ENCODE assay signal across 12 cellular contexts in the genomic region with DNA sequence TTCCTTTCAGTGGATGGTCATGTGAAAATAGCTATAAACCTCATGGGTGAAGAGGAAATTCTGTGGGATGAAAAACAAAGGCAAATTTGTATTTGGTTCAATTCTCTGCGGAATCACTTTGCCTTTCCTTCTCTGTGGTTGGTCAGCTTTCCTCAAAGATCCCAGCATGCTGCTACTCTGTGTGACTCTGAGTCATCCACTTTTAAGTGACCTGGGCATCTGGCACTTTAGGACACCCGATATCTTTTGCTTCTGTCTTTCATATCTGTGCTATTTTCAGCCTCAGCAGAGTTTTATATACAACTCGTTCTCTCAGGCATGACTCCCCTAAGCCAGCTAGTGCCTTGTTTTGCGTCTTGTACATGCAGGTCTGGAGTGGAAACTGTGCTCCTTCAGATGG.
DNase-seq lines count a peak whose midpoint lies in the region; ATAC-seq and TF ChIP-seq lines count a peak whose summit lies in the region.
"Had no signal": no experiment of that assay in that cellular context is flagged by ENCODE, and none has a peak within 500 bp of the region (broad histone marks: within the 10 kb centered on the region; RNA-seq: fewer than 3 reads in every experiment).

No MANE protein-coding gene starts in this region.

- peak; percentile 98 for ATAC-seq in Right ventricle myocardium superior (ENCODE audit: poor library complexity)
- ATAC-seq: esophagus mucosa, left lung had no signal

- H3K79me2 ChIP-seq in smooth muscle cell (ENCODE audit: low read depth) = no peaks in the 10 kb centered on the region

- H3K4me3 Mint-ChIP-seq in Caco-2 (ENCODE audit: unreplicated experiment) = no peak overlapping the region

- H3K9ac ChIP-seq in smooth muscle cell (ENCODE audit: low read depth) = no peak overlapping the region

- H3K27ac ChIP-seq in HEK293 (ENCODE audit: extremely low read depth, low read depth, low read length) (no peak overlapping the region), SJCRH30 (peak overlapping the region; percentile 76), smooth muscle cell (ENCODE audit: low read depth) (peak overlapping the region; percentile 16)
- H3K27ac ChIP-seq: ascending aorta, left lung, ovary had no signal

- H3K36me3 ChIP-seq in HEK293 (ENCODE audit: control insufficient read depth in 2 of 2, insufficient read depth in 1 of 2, low read length in 2 of 2) = no peaks in the 10 kb centered on the region
- no peaks in the 10 kb centered on the region for H3K36me3 ChIP-seq in SJCRH30
- H3K36me3 ChIP-seq in smooth muscle cell (ENCODE audit: low read depth) = no peaks in the 10 kb centered on the region
- no peaks in the 10 kb centered on the region for H3K36me3 ChIP-seq in Caco-2 (ENCODE audit: control insufficient read depth, insufficient read depth, low read length)
- H3K36me3 ChIP-seq in HAP-1 (replicated peaks) = no peaks in the 10 kb centered on the region
- H3K36me3 ChIP-seq: ascending aorta, left lung, ovary had no signal

- BruUV-seq in Caco-2 (replicated peaks; lab: Mats Ljungman, UMichigan) = no TSS peak

- no peaks in the 10 kb centered on the region for H4K20me1 ChIP-seq in smooth muscle cell (ENCODE audit: low read depth)

- in situ Hi-C loops in HAP-1 (cut with MboI; ENCODE audit: low sequenced_read_pairs) = no loop called here

- H3F3A ChIP-seq in smooth muscle cell (ENCODE audit: low read depth) = no peaks in the 10 kb centered on the region

- H3K27me3 ChIP-seq in SJCRH30 (no peaks in the 10 kb centered on the region), smooth muscle cell (ENCODE audit: low read depth) (no peaks in the 10 kb centered on the region), Caco-2 (replicated peaks; ENCODE audit: control insufficient read depth, insufficient read depth, low read length) (no peaks in the 10 kb centered on the region; the same call in 1 of the 2 replicates), HAP-1 (ENCODE audit: low read depth) (no peaks in the 10 kb centered on the region)
- H3K27me3 ChIP-seq: ascending aorta, left lung, ovary had no signal

- H3K9me3 ChIP-seq in HEK293 (ENCODE audit: control insufficient read depth, insufficient read depth, low read depth, low read length) = no peaks in the 10 kb centered on the region
- no peaks in the 10 kb centered on the region for H3K9me3 ChIP-seq in SJCRH30 (replicated peaks)
- H3K9me3 ChIP-seq in smooth muscle cell (replicated peaks; ENCODE audit: low read depth) = no peaks in the 10 kb centered on the region
- no peaks in the 10 kb centered on the region; the same call in 1 of the 2 replicates for H3K9me3 ChIP-seq in Caco-2
- H3K9me3 ChIP-seq in HAP-1 = no peaks in the 10 kb centered on the region
- H3K9me3 ChIP-seq: ascending aorta, left lung, ovary had no signal

- no peaks in the 10 kb centered on the region for H3K36me3 Mint-ChIP-seq in Caco-2 (ENCODE audit: insufficient read depth, unreplicated experiment)

- H3K4me1 Mint-ChIP-seq in Caco-2 (ENCODE audit: low read depth, unreplicated experiment) = no peaks in the 10 kb centered on the region

- H3K9me3 Mint-ChIP-seq in Caco-2 (ENCODE audit: unreplicated experiment) = peaks cover 4% of the 10 kb centered on the region

- POLR2A ChIA-PET in HEK293 (lab: Yijun Ruan, JAX) (no interaction called here), Caco-2 (lab: Charles Lee) (no interaction called here)

- no peaks in the 10 kb centered on the region for H3K27me3 Mint-ChIP-seq in Caco-2 (ENCODE audit: insufficient read depth, unreplicated experiment)

- WGBS in smooth muscle cell (ENCODE audit: low lambda C conversion rate) = 21% methylated on average over 4 of the region's 4 CpGs

- no peak overlapping the region for H2AFZ ChIP-seq in smooth muscle cell (ENCODE audit: low read depth)

- CTCF ChIA-PET in HEK293 (lab: Yijun Ruan, JAX) = interaction anchor here (0.7 to 1.3 kb wide), 2 partner anchors 13 to 28 kb away, joined by 3 read pairs; no protein-coding TSS in a partner anchor
- CTCF ChIA-PET in Caco-2 (lab: Charles Lee) = no interaction called here

- H3K4me1 ChIP-seq in HEK293 (ENCODE audit: control insufficient read depth, insufficient read depth, low read length) = peaks cover 5% of the 10 kb centered on the region; the same call in 1 of the 2 replicates
- peaks cover 13% of the 10 kb centered on the region for H3K4me1 ChIP-seq in SJCRH30
- peaks cover 5% of the 10 kb centered on the region for H3K4me1 ChIP-seq in smooth muscle cell (ENCODE audit: low read depth)
- H3K4me1 ChIP-seq in Caco-2 = no peaks in the 10 kb centered on the region
- H3K4me1 ChIP-seq in HAP-1 = no peaks in the 10 kb centered on the region
- H3K4me1 ChIP-seq: ascending aorta, left lung had no signal

- H3K4me2 ChIP-seq in smooth muscle cell = peak overlapping the region; percentile 29

- DNase-seq in SJCRH30 (peak; percentile 74 to 91), Right ventricle myocardium superior (no peak), smooth muscle cell (lab: John Stamatoyannopoulos, UW; ENCODE audit: unreplicated experiment) (no peak), Caco-2 (no peak), LoVo (ENCODE audit: low spot score) (no peak), HAP-1 (ENCODE audit: low spot score in 2 of 2) (no peak)
- DNase-seq: Kasumi-1, left lung, ovary had no signal

- H3K4me3 ChIP-seq in HEK293 (ENCODE audit: low read depth, low read length) (no peak overlapping the region), SJCRH30 (no peak overlapping the region), smooth muscle cell (no peak overlapping the region), Caco-2 (ENCODE audit: low read depth, low read length) (no peak overlapping the region), HAP-1 (no peak overlapping the region)
- H3K4me3 ChIP-seq: ascending aorta, left lung, ovary had no signal

- intact Hi-C loops in Right ventricle myocardium superior (cut with DNase I) = no loop called here
- intact Hi-C loops in Caco-2 (cut with micrococcal nuclease; ENCODE audit: unreplicated experiment) = no loop called here

- no peak for TF ChIP-seq CTCF in HEK293 (tag by site-specific recombination; IDR thresholded peaks at IDR 0.05)
- no peak for TF ChIP-seq CTCF in smooth muscle cell (IDR thresholded peaks at IDR 0.05; ENCODE audit: borderline replicate concordance, insufficient read depth, poor library complexity, severe bottlenecking)
- no peak for TF ChIP-seq CTCF in Caco-2 (IDR thresholded peaks at IDR 0.05; ENCODE audit: insufficient read depth in 1 of 2, low read depth in 1 of 2, low read length in 1 of 2, severe bottlenecking in 1 of 2, unreplicated experiment in 1 of 2)

- H3K27ac Mint-ChIP-seq in Caco-2 (ENCODE audit: unreplicated experiment) = no peak overlapping the region

TF ChIP-seq in HEK293, 187 proteins besides CTCF, POLR2A, EP300 and RAD21 (continues in another document):
- TF ChIP-seq, protein P1, sequence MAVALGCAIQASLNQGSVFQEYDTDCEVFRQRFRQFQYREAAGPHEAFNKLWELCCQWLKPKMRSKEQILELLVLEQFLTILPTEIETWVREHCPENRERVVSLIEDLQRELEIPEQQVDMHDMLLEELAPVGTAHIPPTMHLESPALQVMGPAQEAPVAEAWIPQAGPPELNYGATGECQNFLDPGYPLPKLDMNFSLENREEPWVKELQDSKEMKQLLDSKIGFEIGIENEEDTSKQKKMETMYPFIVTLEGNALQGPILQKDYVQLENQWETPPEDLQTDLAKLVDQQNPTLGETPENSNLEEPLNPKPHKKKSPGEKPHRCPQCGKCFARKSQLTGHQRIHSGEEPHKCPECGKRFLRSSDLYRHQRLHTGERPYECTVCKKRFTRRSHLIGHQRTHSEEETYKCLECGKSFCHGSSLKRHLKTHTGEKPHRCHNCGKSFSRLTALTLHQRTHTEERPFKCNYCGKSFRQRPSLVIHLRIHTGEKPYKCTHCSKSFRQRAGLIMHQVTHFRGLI (tag by site-specific recombination; IDR thresholded peaks at IDR 0.05) = no peak
- no peak for TF ChIP-seq SP7 (tag by site-specific recombination; IDR thresholded peaks at IDR 0.05)
- no peak for TF ChIP-seq ZNF211 (tag by site-specific recombination; IDR thresholded peaks at IDR 0.05; ENCODE audit: low read depth)
- TF ChIP-seq, protein P2, sequence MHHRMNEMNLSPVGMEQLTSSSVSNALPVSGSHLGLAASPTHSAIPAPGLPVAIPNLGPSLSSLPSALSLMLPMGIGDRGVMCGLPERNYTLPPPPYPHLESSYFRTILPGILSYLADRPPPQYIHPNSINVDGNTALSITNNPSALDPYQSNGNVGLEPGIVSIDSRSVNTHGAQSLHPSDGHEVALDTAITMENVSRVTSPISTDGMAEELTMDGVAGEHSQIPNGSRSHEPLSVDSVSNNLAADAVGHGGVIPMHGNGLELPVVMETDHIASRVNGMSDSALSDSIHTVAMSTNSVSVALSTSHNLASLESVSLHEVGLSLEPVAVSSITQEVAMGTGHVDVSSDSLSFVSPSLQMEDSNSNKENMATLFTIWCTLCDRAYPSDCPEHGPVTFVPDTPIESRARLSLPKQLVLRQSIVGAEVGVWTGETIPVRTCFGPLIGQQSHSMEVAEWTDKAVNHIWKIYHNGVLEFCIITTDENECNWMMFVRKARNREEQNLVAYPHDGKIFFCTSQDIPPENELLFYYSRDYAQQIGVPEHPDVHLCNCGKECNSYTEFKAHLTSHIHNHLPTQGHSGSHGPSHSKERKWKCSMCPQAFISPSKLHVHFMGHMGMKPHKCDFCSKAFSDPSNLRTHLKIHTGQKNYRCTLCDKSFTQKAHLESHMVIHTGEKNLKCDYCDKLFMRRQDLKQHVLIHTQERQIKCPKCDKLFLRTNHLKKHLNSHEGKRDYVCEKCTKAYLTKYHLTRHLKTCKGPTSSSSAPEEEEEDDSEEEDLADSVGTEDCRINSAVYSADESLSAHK (tag by site-specific recombination; IDR thresholded peaks at IDR 0.05) = peak; percentile 38; the same call in 1 of the 2 replicates
- TF ChIP-seq, protein P3, sequence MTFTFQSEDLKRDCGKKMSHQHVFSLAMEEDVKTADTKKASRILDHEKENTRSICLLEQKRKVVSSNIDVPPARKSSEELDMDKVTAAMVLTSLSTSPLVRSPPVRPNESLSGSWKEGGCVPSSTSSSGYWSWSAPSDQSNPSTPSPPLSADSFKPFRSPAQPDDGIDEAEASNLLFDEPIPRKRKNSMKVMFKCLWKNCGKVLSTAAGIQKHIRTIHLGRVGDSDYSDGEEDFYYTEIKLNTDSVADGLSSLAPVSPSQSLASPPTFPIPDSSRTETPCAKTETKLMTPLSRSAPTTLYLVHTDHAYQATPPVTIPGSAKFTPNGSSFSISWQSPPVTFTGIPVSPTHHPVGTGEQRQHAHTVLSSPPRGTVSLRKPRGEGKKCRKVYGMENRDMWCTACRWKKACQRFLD (tag by site-specific recombination; IDR thresholded peaks at IDR 0.05) = no peak
- TF ChIP-seq, protein P4, sequence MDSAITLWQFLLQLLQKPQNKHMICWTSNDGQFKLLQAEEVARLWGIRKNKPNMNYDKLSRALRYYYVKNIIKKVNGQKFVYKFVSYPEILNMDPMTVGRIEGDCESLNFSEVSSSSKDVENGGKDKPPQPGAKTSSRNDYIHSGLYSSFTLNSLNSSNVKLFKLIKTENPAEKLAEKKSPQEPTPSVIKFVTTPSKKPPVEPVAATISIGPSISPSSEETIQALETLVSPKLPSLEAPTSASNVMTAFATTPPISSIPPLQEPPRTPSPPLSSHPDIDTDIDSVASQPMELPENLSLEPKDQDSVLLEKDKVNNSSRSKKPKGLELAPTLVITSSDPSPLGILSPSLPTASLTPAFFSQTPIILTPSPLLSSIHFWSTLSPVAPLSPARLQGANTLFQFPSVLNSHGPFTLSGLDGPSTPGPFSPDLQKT (IDR thresholded peaks at IDR 0.05; ENCODE audit: borderline replicate concordance, low read depth, low read length) = no peak

Comparison
In these comparisons a context has a peak if more than half of its experiments do, and no peak if none do; other contexts are left out.
1. DNase-seq: peak in SJCRH30 (2 of 2); none in Right ventricle myocardium superior (single experiment), smooth muscle cell (single experiment), Caco-2 (0 of 2), LoVo (single experiment) and HAP-1 (0 of 2).